Comparison of ENCODE assay signal across 8 cellular contexts in the genomic region with DNA sequence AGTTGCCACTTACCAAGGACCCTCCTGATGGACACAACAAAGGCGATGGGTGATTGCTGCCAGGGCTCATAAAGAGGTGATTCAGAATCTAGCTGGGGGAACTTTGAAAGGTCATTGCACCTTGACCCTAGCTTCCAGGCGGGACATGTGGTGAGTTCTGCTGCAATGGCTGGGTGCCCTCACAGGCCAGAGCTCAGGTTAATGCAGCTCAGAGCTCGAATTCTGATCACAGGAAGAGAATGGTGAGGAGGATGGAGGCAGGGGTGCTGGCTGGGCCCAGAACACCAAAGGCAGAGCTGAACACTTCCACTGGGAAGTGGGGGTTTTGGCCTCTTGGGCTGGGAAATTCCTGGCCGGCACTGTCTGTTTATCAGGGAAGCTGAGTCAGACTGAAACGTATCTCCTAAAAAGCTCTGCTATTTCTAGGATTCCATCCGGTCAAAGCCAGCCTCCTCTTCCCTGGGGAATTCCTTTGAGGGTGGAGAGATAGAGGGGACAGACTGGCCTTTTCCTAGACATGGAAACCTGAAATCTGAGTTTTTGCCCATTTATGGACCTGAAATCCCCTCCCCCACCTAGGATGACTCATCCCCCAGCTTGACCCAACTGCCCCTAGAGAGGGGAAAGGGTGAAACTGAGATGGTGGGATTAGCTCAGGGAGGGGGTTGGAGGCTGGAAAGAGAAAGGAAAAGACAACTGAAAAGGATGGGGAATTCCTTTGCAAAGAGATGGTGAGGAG. TPM values are rescaled to one million over a fixed set of nuclear protein-coding genes. Genes with fewer than 3 reads are reported as not detected.
DNase-seq lines count a peak whose midpoint lies in the region; ATAC-seq and TF ChIP-seq lines count a peak whose summit lies in the region.

No MANE protein-coding gene starts in this region.

- H3K36me3 Mint-ChIP-seq in effector memory CD8-positive, alpha-beta T cell (ENCODE audit: insufficient read depth): peaks cover 4% of the 10 kb centered on the region

- peaks cover 39 to 67% of the 10 kb centered on the region in 2 donors for H3K4me1 Mint-ChIP-seq in effector memory CD8-positive, alpha-beta T cell (ENCODE audit: low read depth in 2 of 2)

- H3K9me3 ChIP-seq in mesodermal cell (ENCODE audit: control insufficient read depth, low read length): no peaks in the 10 kb centered on the region

- no peak for DNase-seq in effector memory CD8-positive, alpha-beta T cell
- DNase-seq in activated effector memory CD4-positive, alpha-beta T cell treated with Interleukin-2 at 50 U/mL for 16 hours: no peak
- no peak for DNase-seq in inferior parietal cortex (ENCODE audit: extremely low spot score)
- no peak for DNase-seq in KBM-7

- H3K27me3 Mint-ChIP-seq in effector memory CD8-positive, alpha-beta T cell: no peaks in the 10 kb centered on the region

- no peak for ATAC-seq in effector memory CD8-positive, alpha-beta T cell (replicated peaks)
- ATAC-seq in HG03039 (IDR thresholded peaks at IDR 0.05; ENCODE audit: unreplicated experiment): no peak

- H3K4me3 Mint-ChIP-seq in effector memory CD8-positive, alpha-beta T cell: no peak overlapping the region

- H3K9me3 Mint-ChIP-seq in effector memory CD8-positive, alpha-beta T cell: no peaks in the 10 kb centered on the region

- H3K27me3 ChIP-seq in ACC112 (ENCODE audit: insufficient read depth, low read length): no peaks in the 10 kb centered on the region

- in situ Hi-C loops in KBM-7 (cut with MboI; ENCODE audit: low pct_unique_long_range_greater_than_20kb, low sequenced_read_pairs): no loop called here

- TF ChIP-seq EP300 in Ishikawa (IDR thresholded peaks at IDR 0.05; ENCODE audit: borderline replicate concordance): 0 out of 2 replicates have a peak, but pooled peaks have one; percentile 7

- H3K79me2 ChIP-seq in ACC112 (ENCODE audit: control insufficient read depth, insufficient read depth, low read length, unreplicated experiment): no peaks in the 10 kb centered on the region

- no peak overlapping the region for H3K4me3 ChIP-seq in ACC112 (ENCODE audit: low read depth, low read length)
- peak overlapping the region; percentile 14 for H3K4me3 ChIP-seq in mesodermal cell (ENCODE audit: extremely low read depth, insufficient read depth, low read length, poor library complexity, severe bottlenecking)

- peak overlapping the region; percentile 46 to 73 for H3K27ac Mint-ChIP-seq in effector memory CD8-positive, alpha-beta T cell

- H3K27ac ChIP-seq in ACC112 (ENCODE audit: low read depth, low read length) (peak overlapping the region; percentile 75), mesodermal cell (ENCODE audit: low read depth, low read length, severe bottlenecking) (peak overlapping the region; percentile 98)

- H3K4me1 ChIP-seq in ACC112 (ENCODE audit: control insufficient read depth, insufficient read depth, low read length, unreplicated experiment) (peaks cover 46% of the 10 kb centered on the region), mesodermal cell (ENCODE audit: control insufficient read depth, insufficient read depth, low read length, poor library complexity, severe bottlenecking) (peaks cover 64% of the 10 kb centered on the region)

- H3K36me3 ChIP-seq in ACC112 (ENCODE audit: insufficient read depth, low read length) (no peaks in the 10 kb centered on the region), mesodermal cell (ENCODE audit: control insufficient read depth, insufficient read depth, low read length) (no peaks in the 10 kb centered on the region)

- 24 to 49% methylated on average over 3 to 4 of the region's 6 CpGs for WGBS in mesodermal cell (ENCODE audit: insufficient coverage in 2 of 2), 2 experiments

- H2AFZ ChIP-seq in ACC112 (ENCODE audit: low read length, unreplicated experiment): no peak overlapping the region

- no peak for TF ChIP-seq RAD21 in Ishikawa (IDR thresholded peaks at IDR 0.05; ENCODE audit: low read depth)

TF ChIP-seq in Ishikawa, 13 proteins besides CTCF, POLR2A, EP300 and RAD21:
- peak; percentile 59 for TF ChIP-seq ZBTB7A (IDR thresholded peaks at IDR 0.05; ENCODE audit: low read depth)
- TF ChIP-seq, protein P1, sequence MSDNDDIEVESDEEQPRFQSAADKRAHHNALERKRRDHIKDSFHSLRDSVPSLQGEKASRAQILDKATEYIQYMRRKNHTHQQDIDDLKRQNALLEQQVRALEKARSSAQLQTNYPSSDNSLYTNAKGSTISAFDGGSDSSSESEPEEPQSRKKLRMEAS (IDR thresholded peaks at IDR 0.05): no peak

RNA-seq across cellular contexts. Expression of a gene that starts 27.2 kb away (rescaled TPM):
- 10.4 TPM for polyA plus RNA-seq in mesodermal cell (2013, experiment 1 of 2)
- polyA plus RNA-seq in mesodermal cell (2013, experiment 2 of 2): 8.3 TPM
